ENCODE assay signal across 6 cellular contexts in the genomic region with DNA sequence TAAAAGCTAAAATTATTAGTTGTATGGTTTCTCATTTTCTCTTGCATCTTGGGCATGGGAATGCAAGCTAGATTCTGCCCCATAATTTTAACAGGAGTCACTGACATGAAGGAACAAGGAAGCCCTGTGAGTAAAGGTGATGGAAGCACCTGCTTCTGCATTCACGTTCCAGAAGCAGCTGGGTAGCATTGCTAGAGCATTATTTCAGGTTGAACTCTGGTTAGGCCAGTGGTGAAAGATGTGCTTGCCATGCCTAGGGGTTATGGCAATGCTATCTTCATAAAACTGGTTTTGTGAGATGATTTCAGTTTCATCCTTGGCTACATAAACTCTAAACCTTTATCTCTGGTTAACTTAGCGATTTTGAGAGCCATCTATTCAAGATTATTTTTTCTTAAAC.
"Had no signal": no experiment of that assay in that cellular context is flagged by ENCODE, and none has a peak within 500 bp of the region (broad histone marks: within the 10 kb centered on the region; RNA-seq: fewer than 3 reads in every experiment).

No MANE protein-coding gene starts in this region.

- DNase-seq: GM23248, GOT3, H9, HCEC 1CT, KBM-7 had no signal

- H3K9ac ChIP-seq: GM23248 had no signal

- H3K27ac ChIP-seq: GM23248, HL-60 had no signal

- H3K4me3 ChIP-seq: GM23248 had no signal

- H2AFZ ChIP-seq: GM23248 had no signal
